Comparison of ENCODE assay signal across 1 cellular context in the genomic region with DNA sequence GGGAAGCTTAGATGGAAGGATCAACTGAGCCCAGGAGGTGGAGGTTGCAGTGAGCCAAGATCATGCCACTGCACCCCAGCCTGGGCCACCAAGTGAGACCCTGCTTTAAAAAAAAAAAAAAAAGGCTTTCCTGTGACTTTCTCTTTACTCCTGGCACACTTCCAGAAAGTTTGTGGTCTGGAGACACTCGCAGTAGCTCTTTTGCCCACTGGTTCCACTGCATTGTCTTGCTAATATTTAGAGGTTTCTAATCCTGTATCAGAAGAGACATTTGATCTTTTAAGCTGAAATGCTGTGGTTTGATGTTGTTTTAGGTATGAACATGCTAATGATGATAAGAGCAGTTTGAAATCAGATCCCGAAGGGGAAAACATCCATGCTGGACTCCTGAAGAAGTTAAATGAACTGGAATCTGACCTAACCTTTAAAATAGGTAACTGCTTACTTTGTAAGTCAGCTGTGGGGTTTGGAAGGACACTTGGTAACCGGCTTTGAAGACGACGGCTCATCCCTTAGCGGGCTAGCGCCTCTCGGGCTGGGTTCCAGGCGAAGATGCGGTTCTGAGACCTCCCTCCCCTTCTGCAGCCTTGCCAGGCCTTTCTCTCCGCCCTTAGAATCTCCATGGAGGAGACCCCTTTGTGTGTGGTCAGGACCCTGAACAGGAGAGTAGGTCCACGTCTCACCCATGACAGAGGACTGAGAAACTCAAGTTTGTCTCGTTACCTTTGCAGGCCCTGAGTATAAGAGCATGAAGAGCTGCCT.
A peak's percentile ranks its signal among the peaks of the same experiment; 100 is the strongest.
TF ChIP-seq lines count a peak whose summit lies in the region.

No MANE protein-coding gene starts in this region.

TF ChIP-seq in K562, 482 proteins besides CTCF, POLR2A, EP300 and RAD21 (continued from another document):
- TF ChIP-seq, protein P1, sequence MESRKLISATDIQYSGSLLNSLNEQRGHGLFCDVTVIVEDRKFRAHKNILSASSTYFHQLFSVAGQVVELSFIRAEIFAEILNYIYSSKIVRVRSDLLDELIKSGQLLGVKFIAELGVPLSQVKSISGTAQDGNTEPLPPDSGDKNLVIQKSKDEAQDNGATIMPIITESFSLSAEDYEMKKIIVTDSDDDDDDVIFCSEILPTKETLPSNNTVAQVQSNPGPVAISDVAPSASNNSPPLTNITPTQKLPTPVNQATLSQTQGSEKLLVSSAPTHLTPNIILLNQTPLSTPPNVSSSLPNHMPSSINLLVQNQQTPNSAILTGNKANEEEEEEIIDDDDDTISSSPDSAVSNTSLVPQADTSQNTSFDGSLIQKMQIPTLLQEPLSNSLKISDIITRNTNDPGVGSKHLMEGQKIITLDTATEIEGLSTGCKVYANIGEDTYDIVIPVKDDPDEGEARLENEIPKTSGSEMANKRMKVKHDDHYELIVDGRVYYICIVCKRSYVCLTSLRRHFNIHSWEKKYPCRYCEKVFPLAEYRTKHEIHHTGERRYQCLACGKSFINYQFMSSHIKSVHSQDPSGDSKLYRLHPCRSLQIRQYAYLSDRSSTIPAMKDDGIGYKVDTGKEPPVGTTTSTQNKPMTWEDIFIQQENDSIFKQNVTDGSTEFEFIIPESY (CRISPR knock-in tag; IDR thresholded peaks at IDR 0.05): 0 out of 2 replicates have a peak, but pooled peaks have one; percentile 46
- no peak for TF ChIP-seq ZZZ3 (IDR thresholded peaks at IDR 0.05)
TF ChIP-seq in K562: peak in this region for 2.
